ENCODE assay signal across 9 cellular contexts in the genomic region with DNA sequence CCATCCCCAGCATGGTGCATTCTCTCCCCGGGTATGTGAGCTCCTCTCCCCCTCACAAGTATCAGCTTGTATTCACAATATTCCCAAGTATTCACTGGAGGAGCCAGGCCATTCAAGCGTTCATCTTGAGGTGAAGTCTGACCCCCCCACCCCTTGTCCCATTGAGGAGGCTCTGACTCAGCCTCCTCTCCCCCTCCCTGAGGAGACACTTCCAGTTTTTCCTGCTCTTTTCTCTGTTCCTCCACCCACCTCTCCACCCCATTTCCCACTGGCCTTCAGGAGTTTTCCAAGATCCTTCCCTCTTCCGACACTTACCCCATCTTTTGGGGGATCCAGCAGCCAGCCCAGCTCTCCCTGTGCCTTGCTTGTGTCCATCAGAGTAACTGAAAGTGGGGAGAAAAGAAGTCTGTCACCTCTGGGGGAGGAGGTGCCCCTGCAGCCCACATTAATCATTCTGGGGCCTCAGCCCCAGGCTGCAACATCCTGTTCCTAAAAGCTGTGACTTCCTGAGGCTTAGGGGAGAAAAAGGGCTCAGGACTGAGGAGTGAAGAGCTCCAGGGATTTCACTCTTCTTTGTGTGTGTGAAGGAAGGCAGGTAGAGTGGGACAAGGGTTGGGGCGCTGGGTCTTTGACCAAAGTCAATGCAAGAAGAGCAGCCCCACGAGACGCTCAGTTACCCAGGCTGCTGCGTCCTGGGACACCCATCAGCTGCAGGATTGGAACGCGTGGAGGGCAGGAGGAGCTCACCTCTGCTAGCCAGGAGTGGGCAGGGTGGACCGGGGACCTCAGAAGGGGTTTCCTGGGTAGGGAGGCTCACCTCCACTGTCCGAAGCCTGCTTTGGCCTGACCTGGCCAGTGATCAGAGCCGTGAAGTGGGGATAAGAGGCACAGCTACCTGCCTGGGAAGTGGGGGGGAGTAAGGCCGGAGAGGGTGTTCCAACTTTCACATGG. TPM values are rescaled to one million over a fixed set of nuclear protein-coding genes. Genes with fewer than 3 reads are reported as not detected.
DNase-seq lines count a peak whose midpoint lies in the region; ATAC-seq and TF ChIP-seq lines count a peak whose summit lies in the region.
"Had no signal": no experiment of that assay in that cellular context is flagged by ENCODE, and none has a peak within 500 bp of the region (broad histone marks: within the 10 kb centered on the region; RNA-seq: fewer than 3 reads in every experiment).

No MANE protein-coding gene starts in this region.

- no peak for TF ChIP-seq CTCF in breast epithelium (IDR thresholded peaks at IDR 0.05)

- H3K9me3 ChIP-seq in breast epithelium: no peaks in the 10 kb centered on the region
- H3K9me3 ChIP-seq in mucosa of rectum (ENCODE audit: control insufficient read depth in 2 of 2, low read length in 2 of 2): no peaks in the 10 kb centered on the region

- H3K36me3 ChIP-seq in breast epithelium: no peaks in the 10 kb centered on the region
- no peaks in the 10 kb centered on the region for H3K36me3 ChIP-seq in mucosa of rectum (ENCODE audit: control insufficient read depth in 2 of 2, insufficient read depth in 2 of 2, low read length in 2 of 2)

- ATAC-seq in GM18511 (IDR thresholded peaks at IDR 0.05; ENCODE audit: unreplicated experiment) (no peak), HG03045 (IDR thresholded peaks at IDR 0.05; ENCODE audit: unreplicated experiment) (no peak)

- peak overlapping the region; percentile 61 to 74 for H3K9ac ChIP-seq in mucosa of rectum (ENCODE audit: low read depth in 1 of 2, low read length in 2 of 2)

- peak overlapping the region in 2 of 3 donors; percentile 72 to 73 for H3K4me3 ChIP-seq in breast epithelium
- peak overlapping the region; percentile 71 to 76 for H3K4me3 ChIP-seq in mucosa of rectum (ENCODE audit: low read length in 2 of 2)

- no peak for TF ChIP-seq POLR2A in breast epithelium (IDR thresholded peaks at IDR 0.05)

- peaks cover 0 to 10% of the 10 kb centered on the region in 2 donors for H3K4me1 ChIP-seq in breast epithelium
- peaks cover 10 to 18% of the 10 kb centered on the region in 2 donors for H3K4me1 ChIP-seq in mucosa of rectum (ENCODE audit: control insufficient read depth in 2 of 2, insufficient read depth in 2 of 2, low read length in 2 of 2)

- H3K27ac ChIP-seq in breast epithelium: peak overlapping the region; percentile 12 to 45
- peak overlapping the region in 1 of 2 donors; percentile 6 for H3K27ac ChIP-seq in mucosa of rectum (ENCODE audit: low read depth in 2 of 2, low read length in 2 of 2)

- intact Hi-C loops in breast epithelium (cut with DNase I; ENCODE audit: low total_unique reads): loop anchor here (10.0 kb wide), 1 partner anchor 163 kb away; no protein-coding TSS in a partner anchor

- DNase-seq in CD1c-positive myeloid dendritic cell (ENCODE audit: extremely low spot score): peak; percentile 28
- DNase-seq in NOMO-1 treated with dmso at 0.1 percent for 144 hours (lab: John Stamatoyannopoulos, UW; ENCODE audit: unreplicated experiment): peak; percentile 10
- peak in 1 of 2 donors; percentile 17 for DNase-seq in breast epithelium (ENCODE audit: low spot score in 2 of 2)
- DNase-seq in GM19240 (ENCODE audit: insufficient read length, low spot score): no peak
- no peak for DNase-seq in foreskin melanocyte

- no peaks in the 10 kb centered on the region for H3K27me3 ChIP-seq in breast epithelium
- H3K27me3 ChIP-seq in mucosa of rectum (ENCODE audit: control insufficient read depth in 2 of 2, insufficient read depth in 2 of 2, low read length in 2 of 2): no peaks in the 10 kb centered on the region

RNA-seq across cellular contexts. Expression of a gene that starts 1.1 kb away (rescaled TPM):
- 10 to 100 TPM in 2 of 3 donors, not detected in 1; 11.8 to 15.4 TPM for total RNA-seq in breast epithelium

RNA-seq across cellular contexts. Expression of a gene that starts 26.4 kb away (rescaled TPM):
- total RNA-seq in breast epithelium: 10 to 100 TPM; 60.2 to 61.0 (median 60.4) TPM

RNA-seq across cellular contexts. Expression of a gene that starts 35.7 kb away (rescaled TPM):
- 1 to 10 TPM in 1 of 3 donors, not detected in 2; 1.6 TPM for total RNA-seq in breast epithelium
- total RNA-seq: lung microvascular endothelial cell had no signal

RNA-seq across cellular contexts. Expression of a gene that starts 45.1 kb away (rescaled TPM):
- total RNA-seq in breast epithelium: 1 to 10 TPM in 1 of 3 donors, under 1 TPM in 2; 0.48 to 2.3 (median 0.73) TPM

Comparison
In these comparisons a context has a peak if more than half of its experiments do, and no peak if none do; other contexts are left out.
1. DNase-seq: peak in CD1c-positive myeloid dendritic cell (single experiment) and NOMO-1 treated with dmso at 0.1 percent for 144 hours (single experiment); none in GM19240 (single experiment) and foreskin melanocyte (single experiment).